In the genomic region with DNA sequence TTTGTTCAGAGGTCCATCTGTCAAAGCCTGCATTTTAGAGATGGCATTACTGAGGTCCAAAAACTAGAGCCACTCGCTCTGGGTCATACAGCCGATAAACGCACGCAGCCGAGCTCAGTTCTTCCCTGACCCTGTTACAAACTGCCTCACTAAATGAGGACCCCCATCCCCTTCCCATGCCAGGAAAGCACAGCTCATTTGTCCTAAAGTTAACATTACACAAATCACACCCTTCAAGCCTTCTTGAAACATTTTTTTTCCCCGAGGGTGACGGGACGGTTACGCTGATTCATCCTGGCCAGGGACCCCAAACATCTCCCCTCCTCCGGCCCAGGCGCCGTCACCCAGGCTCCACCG, we compare ENCODE assay signal across 8 cellular contexts. TPM values are rescaled to one million over a fixed set of nuclear protein-coding genes. Genes with fewer than 3 reads are reported as not detected.
DNase-seq lines count a peak whose midpoint lies in the region; ATAC-seq and TF ChIP-seq lines count a peak whose summit lies in the region.

No MANE protein-coding gene starts in this region.

- H3K27ac ChIP-seq in OCI-LY7 (ENCODE audit: low read depth, low read length, poor library complexity, severe bottlenecking): no peak overlapping the region
- H3K27ac ChIP-seq in neural cell (ENCODE audit: low read length): no peak overlapping the region

- H3K36me3 ChIP-seq in OCI-LY7 (ENCODE audit: insufficient read depth, low read length) (no peaks in the 10 kb centered on the region), endocrine pancreas (ENCODE audit: control insufficient read depth, insufficient read depth, low read length) (no peaks in the 10 kb centered on the region), neural cell (ENCODE audit: insufficient read depth, low read length) (no peaks in the 10 kb centered on the region)

- TF ChIP-seq EP300 in neural cell (conservative IDR thresholded peaks at IDR 0.05; ENCODE audit: poor library complexity, severe bottlenecking): no peak

- POLR2A ChIA-PET in AG04449 (lab: Yijun Ruan, JAX) (no interaction called here), OCI-LY7 (lab: Charles Lee) (no interaction called here)

- H3K9ac ChIP-seq in endocrine pancreas (ENCODE audit: control insufficient read depth, insufficient read depth, low read length) (peak overlapping the region; percentile 83), neural cell (ENCODE audit: low read length) (no peak overlapping the region)

- CTCF ChIA-PET in AG04449 (lab: Yijun Ruan, JAX): no interaction called here
- CTCF ChIA-PET in OCI-LY7 (lab: Charles Lee; ENCODE audit: unreplicated experiment): no interaction called here

- H2AFZ ChIP-seq in OCI-LY7 (ENCODE audit: low read length): no peak overlapping the region
- no peak overlapping the region for H2AFZ ChIP-seq in neural cell (ENCODE audit: low read depth, low read length)

- H3K9me3 ChIP-seq in OCI-LY7 (ENCODE audit: low read length): no peaks in the 10 kb centered on the region
- no peaks in the 10 kb centered on the region for H3K9me3 ChIP-seq in endocrine pancreas (ENCODE audit: control insufficient read depth, low read length)
- H3K9me3 ChIP-seq in neural cell (ENCODE audit: low read length): no peaks in the 10 kb centered on the region

- ATAC-seq in HG03432 (IDR thresholded peaks at IDR 0.05; ENCODE audit: unreplicated experiment): no peak

- H3K4me2 ChIP-seq in OCI-LY7 (ENCODE audit: low read length) (peak overlapping the region; percentile 90), neural cell (ENCODE audit: low read length) (no peak overlapping the region)

- no peak for DNase-seq in AG04449 (ENCODE audit: low read depth, low spot score)
- no peak for DNase-seq in OCI-LY7 (ENCODE audit: low spot score)
- DNase-seq in DMS79 (lab: John Stamatoyannopoulos, UW): no peak
- no peak for DNase-seq in epidermal melanocyte (ENCODE audit: insufficient read length, low spot score)
- no peak for DNase-seq in SKM-1 (lab: John Stamatoyannopoulos, UW; ENCODE audit: unreplicated experiment)

- no peak for TF ChIP-seq RAD21 in neural cell (conservative IDR thresholded peaks at IDR 0.05)

- H4K20me1 ChIP-seq in OCI-LY7 (ENCODE audit: insufficient read depth, low read length) (no peaks in the 10 kb centered on the region), neural cell (ENCODE audit: insufficient read depth) (no peaks in the 10 kb centered on the region)

- H3K4me1 ChIP-seq in OCI-LY7 (ENCODE audit: insufficient read depth, low read length, poor library complexity, severe bottlenecking) (peaks cover 11% of the 10 kb centered on the region), endocrine pancreas (ENCODE audit: control insufficient read depth, insufficient read depth, low read length) (peaks cover 4% of the 10 kb centered on the region)

- H3K9me2 ChIP-seq in OCI-LY7 (ENCODE audit: insufficient read depth, low read length) (no peaks in the 10 kb centered on the region), neural cell (ENCODE audit: insufficient read depth, low read length) (no peaks in the 10 kb centered on the region)

- H3K27me3 ChIP-seq in endocrine pancreas (ENCODE audit: control insufficient read depth, insufficient read depth, low read length): no peaks in the 10 kb centered on the region
- peaks cover 25% of the 10 kb centered on the region for H3K27me3 ChIP-seq in neural cell (ENCODE audit: insufficient read depth, low read depth, low read length)

- H3K79me2 ChIP-seq in OCI-LY7 (ENCODE audit: insufficient read depth, low read depth, low read length): no peaks in the 10 kb centered on the region
- H3K79me2 ChIP-seq in neural cell (replicated peaks; ENCODE audit: insufficient read depth, low read length): no peaks in the 10 kb centered on the region

- H3K4me3 ChIP-seq in AG04449 (ENCODE audit: low read depth, low read length) (peak overlapping the region; percentile 60; the same call in 1 of the 2 replicates), OCI-LY7 (ENCODE audit: low read depth, low read length, poor library complexity, severe bottlenecking) (no peak overlapping the region), endocrine pancreas (ENCODE audit: control insufficient read depth, insufficient read depth, low read length) (peak overlapping the region; percentile 53), neural cell (ENCODE audit: low read length) (peak overlapping the region; percentile 73)

- H3F3A ChIP-seq in neural cell (ENCODE audit: insufficient read depth, low read length, poor library complexity, severe bottlenecking): no peaks in the 10 kb centered on the region

- BruUV-seq in OCI-LY7 (replicated peaks; lab: Mats Ljungman, UMichigan): no TSS peak

- intact Hi-C loops in OCI-LY7 (cut with micrococcal nuclease; ENCODE audit: unreplicated experiment): no loop called here

- TF ChIP-seq CTCF in AG04449 (IDR thresholded peaks at IDR 0.05; ENCODE audit: insufficient read depth, low read length, missing control alignments): no peak
- no peak for TF ChIP-seq CTCF in OCI-LY7 (conservative IDR thresholded peaks at IDR 0.05; ENCODE audit: low read length)
- TF ChIP-seq CTCF in neural cell (IDR thresholded peaks at IDR 0.05; ENCODE audit: poor library complexity, severe bottlenecking): no peak

TF ChIP-seq in neural cell, 6 proteins besides CTCF, POLR2A, EP300 and RAD21:
- TF ChIP-seq SMC3 (conservative IDR thresholded peaks at IDR 0.05; ENCODE audit: poor library complexity) (no peak), MXI1 (conservative IDR thresholded peaks at IDR 0.05; ENCODE audit: poor library complexity, severe bottlenecking) (no peak), TAF1 (IDR thresholded peaks at IDR 0.05; ENCODE audit: low read depth) (no peak), POLR2AphosphoS5 (IDR thresholded peaks at IDR 0.05) (no peak), EZH2 (IDR thresholded peaks at IDR 0.05; ENCODE audit: borderline replicate concordance, insufficient read depth, low read length, poor library complexity, severe bottlenecking) (no peak)
- TF ChIP-seq, protein P1, sequence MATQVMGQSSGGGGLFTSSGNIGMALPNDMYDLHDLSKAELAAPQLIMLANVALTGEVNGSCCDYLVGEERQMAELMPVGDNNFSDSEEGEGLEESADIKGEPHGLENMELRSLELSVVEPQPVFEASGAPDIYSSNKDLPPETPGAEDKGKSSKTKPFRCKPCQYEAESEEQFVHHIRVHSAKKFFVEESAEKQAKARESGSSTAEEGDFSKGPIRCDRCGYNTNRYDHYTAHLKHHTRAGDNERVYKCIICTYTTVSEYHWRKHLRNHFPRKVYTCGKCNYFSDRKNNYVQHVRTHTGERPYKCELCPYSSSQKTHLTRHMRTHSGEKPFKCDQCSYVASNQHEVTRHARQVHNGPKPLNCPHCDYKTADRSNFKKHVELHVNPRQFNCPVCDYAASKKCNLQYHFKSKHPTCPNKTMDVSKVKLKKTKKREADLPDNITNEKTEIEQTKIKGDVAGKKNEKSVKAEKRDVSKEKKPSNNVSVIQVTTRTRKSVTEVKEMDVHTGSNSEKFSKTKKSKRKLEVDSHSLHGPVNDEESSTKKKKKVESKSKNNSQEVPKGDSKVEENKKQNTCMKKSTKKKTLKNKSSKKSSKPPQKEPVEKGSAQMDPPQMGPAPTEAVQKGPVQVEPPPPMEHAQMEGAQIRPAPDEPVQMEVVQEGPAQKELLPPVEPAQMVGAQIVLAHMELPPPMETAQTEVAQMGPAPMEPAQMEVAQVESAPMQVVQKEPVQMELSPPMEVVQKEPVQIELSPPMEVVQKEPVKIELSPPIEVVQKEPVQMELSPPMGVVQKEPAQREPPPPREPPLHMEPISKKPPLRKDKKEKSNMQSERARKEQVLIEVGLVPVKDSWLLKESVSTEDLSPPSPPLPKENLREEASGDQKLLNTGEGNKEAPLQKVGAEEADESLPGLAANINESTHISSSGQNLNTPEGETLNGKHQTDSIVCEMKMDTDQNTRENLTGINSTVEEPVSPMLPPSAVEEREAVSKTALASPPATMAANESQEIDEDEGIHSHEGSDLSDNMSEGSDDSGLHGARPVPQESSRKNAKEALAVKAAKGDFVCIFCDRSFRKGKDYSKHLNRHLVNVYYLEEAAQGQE (IDR thresholded peaks at IDR 0.05; ENCODE audit: borderline replicate concordance): no peak

RNA-seq across cellular contexts. Expression of a gene that starts 0.8 kb away (rescaled TPM):
- total RNA-seq in OCI-LY7 (2014; rRNA removed; shearing (Covaris generic)): 0.31 and 1.5 TPM in 2 replicates
- 2.7 and 3.0 TPM in 2 replicates for total RNA-seq in OCI-LY7 (2022)
- not detected in 2 replicates for polyA plus RNA-seq in neural cell
- polyA minus RNA-seq in neural cell: 0.69 TPM in 1 of 2 replicates, not detected in the other
